ENCODE assay signal across 9 cellular contexts in genomic region chr11:65446446-65447277, GRCh38. TPM values are rescaled to one million over a fixed set of nuclear protein-coding genes. Genes with fewer than 3 reads are reported as not detected.
DNase-seq lines count a peak whose midpoint lies in the region; ATAC-seq and TF ChIP-seq lines count a peak whose summit lies in the region.
"Had no signal": no experiment of that assay in that cellular context is flagged by ENCODE, and none has a peak within 500 bp of the region (broad histone marks: within the 10 kb centered on the region; RNA-seq: fewer than 3 reads in every experiment).

No MANE protein-coding gene starts in this region.

- peaks cover 80% of the 10 kb centered on the region for H3K4me1 ChIP-seq in BLaER1
- peaks cover 0 to 11% (median 8%) of the 10 kb centered on the region in 4 donors for H3K4me1 ChIP-seq in Peyer's patch

- peaks cover 43% of the 10 kb centered on the region for H3K36me3 Mint-ChIP-seq in nephron progenitor cell (ENCODE audit: low read depth)
- H3K36me3 Mint-ChIP-seq: naive B cell had no signal

- TF ChIP-seq POLR2A in Peyer's patch (IDR thresholded peaks at IDR 0.05): no peak

- H3K9ac ChIP-seq in BLaER1: peak overlapping the region; percentile 54; the same call in 1 of the 2 replicates

- peak overlapping the region; percentile 84 for H3K4me2 ChIP-seq in BLaER1

- H3K36me3 ChIP-seq in BLaER1 (no peaks in the 10 kb centered on the region), Peyer's patch (peaks cover 0 to 33% (median 0%) of the 10 kb centered on the region in 3 donors)

- no peak for ATAC-seq in HG02798 (IDR thresholded peaks at IDR 0.05; ENCODE audit: poor library complexity, unreplicated experiment)

- DNase-seq in Peyer's patch (peak; percentile 24 to 67 (median 58)), epithelial cell of prostate (ENCODE audit: low read depth, low spot score) (no peak), nephron progenitor cell (no peak), SKM-1 (lab: John Stamatoyannopoulos, UW; ENCODE audit: unreplicated experiment) (no peak), NCI-H1092 treated with DMSO at 0.1 percent for 48 hours (lab: John Stamatoyannopoulos, UW) (no peak)
- no peak for DNase-seq in effector CD4-positive, alpha-beta T cell
- DNase-seq: naive B cell had no signal

- no peaks in the 10 kb centered on the region for H3K27me3 Mint-ChIP-seq in nephron progenitor cell (ENCODE audit: low read depth, poor library complexity)
- H3K27me3 Mint-ChIP-seq: naive B cell had no signal

- peaks cover 4% of the 10 kb centered on the region; the same call in 1 of the 2 replicates for H3K9me3 ChIP-seq in BLaER1
- H3K9me3 ChIP-seq in Peyer's patch: no peaks in the 10 kb centered on the region

- H3K27ac Mint-ChIP-seq in nephron progenitor cell: peak overlapping the region; percentile 90

- no peak overlapping the region for H3K4me3 Mint-ChIP-seq in nephron progenitor cell

- H3K4me3 ChIP-seq in BLaER1: no peak overlapping the region
- H3K4me3 ChIP-seq in Peyer's patch: no peak overlapping the region

- H3K4me1 Mint-ChIP-seq in nephron progenitor cell: peaks cover 54% of the 10 kb centered on the region

- H3K27ac ChIP-seq in BLaER1: peak overlapping the region; percentile 70
- H3K27ac ChIP-seq in Peyer's patch: peak overlapping the region in 3 of 4 donors; percentile 22 to 36 (median 35)
- peak overlapping the region; percentile 67 for H3K27ac ChIP-seq in epithelial cell of prostate

- peaks cover 51% of the 10 kb centered on the region for H4K20me1 ChIP-seq in BLaER1

- no peak for TF ChIP-seq CTCF in Peyer's patch (IDR thresholded peaks at IDR 0.05)
- TF ChIP-seq CTCF in nephron progenitor cell (IDR thresholded peaks at IDR 0.05): no peak

- H3K9me3 Mint-ChIP-seq in nephron progenitor cell: peaks cover 20% of the 10 kb centered on the region

- H3K27me3 ChIP-seq in BLaER1 (no peaks in the 10 kb centered on the region), Peyer's patch (no peaks in the 10 kb centered on the region)

RNA-seq across cellular contexts. Expression of gene NEAT1, which starts 24.1 kb away (rescaled TPM):
- total RNA-seq in Peyer's patch: 1,000 to 10,000 TPM in 2 of 4 donors, 100 to 1,000 TPM in 2; 705 to 1,411 (median 1,064) TPM

RNA-seq across cellular contexts. Expression of gene MALAT1, which starts 52.2 kb away (rescaled TPM):
- total RNA-seq in Peyer's patch: over 10,000 TPM; 10,683 to 28,425 (median 19,356) TPM

Comparison
In these comparisons a context has a peak if more than half of its experiments do, and no peak if none do; other contexts are left out.
1. DNase-seq: peak in Peyer's patch (3 of 3); none in epithelial cell of prostate (single experiment), nephron progenitor cell (single experiment), effector CD4-positive, alpha-beta T cell (single experiment), SKM-1 (single experiment) and NCI-H1092 treated with DMSO at 0.1 percent for 48 hours (single experiment).
2. Peak in every context shown above with its lines, with median percentiles within 50 percentile points of each other: H3K27ac ChIP-seq.